In the genomic region with DNA sequence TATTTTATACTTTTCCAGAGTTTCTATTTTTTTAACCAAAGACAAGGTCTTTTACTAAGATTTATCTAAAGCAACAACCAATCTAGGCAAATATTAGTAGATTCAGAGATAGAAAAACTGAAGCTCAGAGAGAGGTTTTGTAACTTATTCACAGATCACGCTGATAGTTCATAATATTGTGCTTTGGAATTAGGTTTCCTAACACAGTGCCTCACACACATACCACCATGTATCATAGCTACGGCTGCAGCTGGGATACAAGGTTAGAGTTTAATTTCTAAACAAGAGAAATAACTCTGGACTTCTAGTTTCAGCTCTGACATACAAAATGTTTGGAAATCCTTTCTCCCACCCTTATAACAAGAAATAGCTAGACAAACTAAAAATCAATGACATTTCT, we compare ENCODE assay signal across 20 cellular contexts.
"Had no signal": no experiment of that assay in that cellular context is flagged by ENCODE, and none has a peak within 500 bp of the region (broad histone marks: within the 10 kb centered on the region; RNA-seq: fewer than 3 reads in every experiment).

No MANE protein-coding gene starts in this region.

- DNase-seq: dermis blood vessel endothelial cell; effector memory CD4-positive, alpha-beta T cell; erythroblast; esophagus squamous epithelium; foreskin melanocyte; hypothalamus; immature natural killer cell; islet precursor cell; mucosa of descending colon; naive B cell; stimulated activated CD4-positive, alpha-beta T cell treated with anti-CD3 and anti-CD28 coated beads, Interleukin-12 subunit alpha, Interleukin-12 subunit beta, amount 100 ng/mL, for 4 hours; stimulated activated CD4-positive, alpha-beta T cell treated with anti-CD3 and anti-CD28 coated beads, Interleukin-2, amount 100 ng/mL, for 24 hours; stimulated activated CD4-positive, alpha-beta T cell treated with anti-CD3 and anti-CD28 coated beads, Interleukin-4, amount 100 ng/mL, for 24 hours; stimulated activated naive CD8-positive, alpha-beta T cell treated with anti-CD3 and anti-CD28 coated beads, Interleukin-15, Interleukin-2, amounts not matched to agents 100 U/mL and 50 U/mL, for 24 hours; substantia nigra; testis; tibial artery; upper lobe of left lung; uterus had no signal

- FAIRE-seq: endothelial cell of umbilical vein had no signal
